Comparison of ENCODE assay signal across 17 cellular contexts in genomic region chr13:28179974-28180373, GRCh38. TPM values are rescaled to one million over a fixed set of nuclear protein-coding genes. Genes with fewer than 3 reads are reported as not detected.
DNase-seq lines count a peak whose midpoint lies in the region; ATAC-seq and TF ChIP-seq lines count a peak whose summit lies in the region.
"Had no signal": no experiment of that assay in that cellular context is flagged by ENCODE, and none has a peak within 500 bp of the region (broad histone marks: within the 10 kb centered on the region; RNA-seq: fewer than 3 reads in every experiment).

No MANE protein-coding gene starts in this region.

- CTCF ChIA-PET in CD4-positive, alpha-beta T cell (lab: Charles Lee): no interaction called here
- CTCF ChIA-PET in HEK293 (lab: Yijun Ruan, JAX): no interaction called here

- no peak overlapping the region for H3K4me3 ChIP-seq in HEK293 (ENCODE audit: low read depth, low read length)
- H3K4me3 ChIP-seq: HAP-1, SK-N-MC had no signal

- POLR2A ChIA-PET in CD4-positive, alpha-beta T cell (lab: Charles Lee): interaction anchor here (0.7 kb wide), 1 partner anchor 8 kb away, joined by 3 read pairs; no protein-coding TSS in a partner anchor
- POLR2A ChIA-PET in HEK293 (lab: Yijun Ruan, JAX): no interaction called here

- TF ChIP-seq POLR2A in erythroblast (IDR thresholded peaks at IDR 0.05; ENCODE audit: low read length): no peak

- no peaks in the 10 kb centered on the region for H3K9me3 ChIP-seq in CD4-positive, alpha-beta T cell (ENCODE audit: control insufficient read depth, low read length)
- no peaks in the 10 kb centered on the region for H3K9me3 ChIP-seq in HEK293 (ENCODE audit: control insufficient read depth, insufficient read depth, low read depth, low read length)
- H3K9me3 ChIP-seq: HAP-1 had no signal

- H3K4me1 ChIP-seq in HEK293 (ENCODE audit: control insufficient read depth, insufficient read depth, low read length): peaks cover 9% of the 10 kb centered on the region
- H3K4me1 ChIP-seq: HAP-1 had no signal

- DNase-seq in CD4-positive, alpha-beta T cell: no peak
- DNase-seq in Daoy (ENCODE audit: low read depth): peak; percentile 3
- peak; percentile 21 to 70 for DNase-seq in erythroblast (lab: John Stamatoyannopoulos, UW)
- DNase-seq in NCI-H524 treated with DMSO at 0.1 percent for 48 hours (lab: John Stamatoyannopoulos, UW): no peak
- no peak for DNase-seq in AG08396 (ENCODE audit: low spot score)
- DNase-seq: MM.1S, NCI-H1092, NCI-H1436 treated with DMSO at 0.1 percent for 48 hours, NCI-H2029, NCI-H446 treated with DMSO at 0.1 percent for 48 hours, SHP77 had no signal

- TF ChIP-seq CTCF in CD4-positive, alpha-beta T cell (IDR thresholded peaks at IDR 0.05): no peak
- TF ChIP-seq CTCF in HEK293 (tag by site-specific recombination; IDR thresholded peaks at IDR 0.05): no peak

- no peak for ATAC-seq in CD4-positive, alpha-beta T cell (ENCODE audit: poor library complexity)
- no peak for ATAC-seq in GM21825 (IDR thresholded peaks at IDR 0.05; ENCODE audit: unreplicated experiment)
- ATAC-seq in HG03135 (IDR thresholded peaks at IDR 0.05; ENCODE audit: unreplicated experiment): no peak

- peak overlapping the region; percentile 11 for H3K27ac Mint-ChIP-seq in CD4-positive, alpha-beta T cell
- H3K27ac Mint-ChIP-seq: CD14-positive monocyte had no signal

- intact Hi-C loops in CD4-positive, alpha-beta T cell (cut with DNase I, micrococcal nuclease): loop anchor here (5.0 kb wide), 2 partner anchors 38 to 43 kb away; partner anchors contain the start of gene PAN3 (in 1 of the 2)

- H3K27ac ChIP-seq in CD4-positive, alpha-beta T cell (ENCODE audit: low read depth, low read length): no peak overlapping the region
- no peak overlapping the region for H3K27ac ChIP-seq in HEK293 (ENCODE audit: extremely low read depth, low read depth, low read length)
- H3K27ac ChIP-seq: SK-N-MC had no signal

- H3K27me3 Mint-ChIP-seq in CD4-positive, alpha-beta T cell: no peaks in the 10 kb centered on the region

- H3K4me3 Mint-ChIP-seq in CD4-positive, alpha-beta T cell: no peak overlapping the region
- H3K4me3 Mint-ChIP-seq: CD14-positive monocyte had no signal

- no peaks in the 10 kb centered on the region for H3K36me3 ChIP-seq in HEK293 (ENCODE audit: control insufficient read depth in 2 of 2, insufficient read depth in 1 of 2, low read length in 2 of 2)

- no peaks in the 10 kb centered on the region for H3K9me3 Mint-ChIP-seq in CD4-positive, alpha-beta T cell
- H3K9me3 Mint-ChIP-seq: CD14-positive monocyte had no signal

- H3K36me3 Mint-ChIP-seq in CD4-positive, alpha-beta T cell (ENCODE audit: low read depth): peaks cover 79% of the 10 kb centered on the region

- H3K27me3 ChIP-seq in CD4-positive, alpha-beta T cell (ENCODE audit: control insufficient read depth, insufficient read depth, low read length): no peaks in the 10 kb centered on the region

- peaks cover 52% of the 10 kb centered on the region for H3K4me1 Mint-ChIP-seq in CD4-positive, alpha-beta T cell (ENCODE audit: low read depth)

TF ChIP-seq in HEK293, 187 proteins besides CTCF, POLR2A, EP300 and RAD21:
- TF ChIP-seq ZFP3 (tag by site-specific recombination; IDR thresholded peaks at IDR 0.05; ENCODE audit: low read depth): no peak
- peak; percentile 78 for TF ChIP-seq ATF2 (tag by site-specific recombination; IDR thresholded peaks at IDR 0.05; ENCODE audit: low read depth)
- TF ChIP-seq ZNF423 (tag by site-specific recombination; IDR thresholded peaks at IDR 0.05): no peak
- no peak for TF ChIP-seq KLF8 (tag by site-specific recombination; IDR thresholded peaks at IDR 0.05)
- no peak for TF ChIP-seq ZNF645 (tag by site-specific recombination; IDR thresholded peaks at IDR 0.05)
- no peak for TF ChIP-seq ZNF157 (tag by site-specific recombination; IDR thresholded peaks at IDR 0.05)
- no peak for TF ChIP-seq REST (tag by site-specific recombination; IDR thresholded peaks at IDR 0.05)
- TF ChIP-seq ZNF792 (tag by site-specific recombination; IDR thresholded peaks at IDR 0.05): no peak
TF ChIP-seq in HEK293: peak in this region for 1.

RNA-seq across cellular contexts. Expression of gene PAN3, which starts 41.6 kb away (rescaled TPM):
- 10 to 100 TPM; 56.9 to 59.5 TPM for total RNA-seq in CD4-positive, alpha-beta T cell
- total RNA-seq in Daoy (2014; rRNA removed; shearing (Covaris generic)): 3.6 and 8.2 TPM in 2 replicates

Comparison
In these comparisons a context has a peak if more than half of its experiments do, and no peak if none do; other contexts are left out.
1. DNase-seq: peak in Daoy (single experiment) and erythroblast (2 of 2); none in CD4-positive, alpha-beta T cell (0 of 10), NCI-H524 treated with DMSO at 0.1 percent for 48 hours (single experiment) and AG08396 (single experiment).